1 cellular context compared by ENCODE assay signal in the genomic region with DNA sequence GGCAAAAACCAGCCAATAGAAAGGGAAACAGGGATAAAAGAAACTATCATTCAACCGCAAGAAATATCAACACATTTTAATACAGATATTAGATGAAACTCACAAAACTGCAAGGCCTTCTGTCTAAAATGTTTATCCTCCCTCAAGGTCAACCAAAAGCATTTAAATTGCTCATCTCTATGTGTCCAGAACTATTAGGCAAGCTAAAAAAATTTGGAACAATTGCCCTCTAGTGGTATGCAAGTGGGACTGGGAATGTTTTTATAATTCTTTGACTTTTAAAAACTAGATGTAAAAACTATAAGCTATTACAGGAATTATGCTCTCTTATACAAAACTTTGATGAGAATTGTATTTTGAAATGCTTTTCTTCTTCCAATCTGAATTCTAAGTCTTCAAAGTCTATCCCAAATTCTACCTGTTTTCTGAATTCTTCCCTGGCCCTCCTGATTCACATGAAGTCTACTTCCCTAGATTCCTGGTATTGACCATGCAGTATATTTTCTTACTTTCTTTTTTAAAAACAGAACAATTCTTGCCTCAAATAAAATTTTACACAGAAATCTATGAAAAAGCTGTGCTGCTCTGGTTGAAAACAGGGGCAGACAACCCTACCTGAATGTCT.
TF ChIP-seq lines count a peak whose summit lies in the region.

No MANE protein-coding gene starts in this region.

TF ChIP-seq in HCT116, 20 proteins besides CTCF, POLR2A, EP300 and RAD21 (continued from another document):
- TF ChIP-seq, protein P1, sequence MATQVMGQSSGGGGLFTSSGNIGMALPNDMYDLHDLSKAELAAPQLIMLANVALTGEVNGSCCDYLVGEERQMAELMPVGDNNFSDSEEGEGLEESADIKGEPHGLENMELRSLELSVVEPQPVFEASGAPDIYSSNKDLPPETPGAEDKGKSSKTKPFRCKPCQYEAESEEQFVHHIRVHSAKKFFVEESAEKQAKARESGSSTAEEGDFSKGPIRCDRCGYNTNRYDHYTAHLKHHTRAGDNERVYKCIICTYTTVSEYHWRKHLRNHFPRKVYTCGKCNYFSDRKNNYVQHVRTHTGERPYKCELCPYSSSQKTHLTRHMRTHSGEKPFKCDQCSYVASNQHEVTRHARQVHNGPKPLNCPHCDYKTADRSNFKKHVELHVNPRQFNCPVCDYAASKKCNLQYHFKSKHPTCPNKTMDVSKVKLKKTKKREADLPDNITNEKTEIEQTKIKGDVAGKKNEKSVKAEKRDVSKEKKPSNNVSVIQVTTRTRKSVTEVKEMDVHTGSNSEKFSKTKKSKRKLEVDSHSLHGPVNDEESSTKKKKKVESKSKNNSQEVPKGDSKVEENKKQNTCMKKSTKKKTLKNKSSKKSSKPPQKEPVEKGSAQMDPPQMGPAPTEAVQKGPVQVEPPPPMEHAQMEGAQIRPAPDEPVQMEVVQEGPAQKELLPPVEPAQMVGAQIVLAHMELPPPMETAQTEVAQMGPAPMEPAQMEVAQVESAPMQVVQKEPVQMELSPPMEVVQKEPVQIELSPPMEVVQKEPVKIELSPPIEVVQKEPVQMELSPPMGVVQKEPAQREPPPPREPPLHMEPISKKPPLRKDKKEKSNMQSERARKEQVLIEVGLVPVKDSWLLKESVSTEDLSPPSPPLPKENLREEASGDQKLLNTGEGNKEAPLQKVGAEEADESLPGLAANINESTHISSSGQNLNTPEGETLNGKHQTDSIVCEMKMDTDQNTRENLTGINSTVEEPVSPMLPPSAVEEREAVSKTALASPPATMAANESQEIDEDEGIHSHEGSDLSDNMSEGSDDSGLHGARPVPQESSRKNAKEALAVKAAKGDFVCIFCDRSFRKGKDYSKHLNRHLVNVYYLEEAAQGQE (IDR thresholded peaks at IDR 0.05; ENCODE audit: low read depth), result no peak
- TF ChIP-seq SIN3A (IDR thresholded peaks at IDR 0.05; ENCODE audit: low read depth), result no peak
- TF ChIP-seq, protein P2, sequence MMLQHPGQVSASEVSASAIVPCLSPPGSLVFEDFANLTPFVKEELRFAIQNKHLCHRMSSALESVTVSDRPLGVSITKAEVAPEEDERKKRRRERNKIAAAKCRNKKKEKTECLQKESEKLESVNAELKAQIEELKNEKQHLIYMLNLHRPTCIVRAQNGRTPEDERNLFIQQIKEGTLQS (IDR thresholded peaks at IDR 0.05), result no peak
TF ChIP-seq in HCT116: peak in this region for 0.
